ENCODE assay signal across 8 cellular contexts in the genomic region with DNA sequence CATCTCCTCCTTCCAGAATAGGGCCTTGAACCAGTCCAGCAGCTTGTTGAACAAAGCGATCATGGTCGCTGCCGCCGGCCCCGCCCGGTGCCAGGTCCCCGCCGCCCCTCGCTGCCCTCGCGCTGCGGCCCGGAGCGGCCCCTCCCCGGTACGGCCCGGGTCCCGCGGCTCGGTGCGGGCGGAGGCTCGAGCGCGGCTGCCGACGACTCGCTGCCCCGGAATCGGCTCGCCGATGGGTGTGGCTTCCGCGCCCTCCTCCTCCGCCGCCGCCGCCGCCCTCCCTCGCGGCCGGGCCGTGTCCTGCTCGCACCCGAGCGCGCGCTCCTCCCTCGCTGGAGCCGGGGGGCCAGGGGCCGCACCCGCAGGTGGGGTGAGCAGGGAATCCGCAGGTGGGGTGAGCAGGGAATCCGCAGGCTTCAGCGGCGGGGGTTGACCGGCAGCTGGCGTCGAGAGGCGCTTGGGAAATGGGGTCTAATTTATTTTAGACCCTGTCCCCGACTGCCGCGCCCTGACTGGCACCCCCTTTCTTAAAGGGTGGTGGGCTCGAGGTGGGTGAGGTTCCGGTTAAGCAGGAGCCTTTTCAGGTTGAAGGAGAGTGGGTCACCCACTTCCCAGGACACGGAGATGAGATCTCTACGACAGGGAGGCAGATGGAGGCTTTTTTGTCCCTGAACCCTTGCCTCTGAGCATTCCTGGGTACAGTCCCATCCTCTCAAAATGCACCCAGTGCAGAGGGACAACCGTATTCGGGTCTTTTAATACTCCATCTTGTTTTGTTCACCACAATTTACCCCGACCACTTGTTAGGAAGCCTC. TPM values are rescaled to one million over a fixed set of nuclear protein-coding genes. Genes with fewer than 3 reads are reported as not detected.
DNase-seq lines count a peak whose midpoint lies in the region; ATAC-seq and TF ChIP-seq lines count a peak whose summit lies in the region.

A gene (minus strand): TSS at position 228 of the 815 bp plus-strand sequence. CDS start 165 bp downstream, at position 63.

- H3K9ac ChIP-seq in smooth muscle cell (ENCODE audit: low read depth): peak within 1 kb of the TSS; percentile 92

- no peaks in the 10 kb centered on the region for H3K9me3 ChIP-seq in HAP-1
- H3K9me3 ChIP-seq in smooth muscle cell (replicated peaks; ENCODE audit: low read depth): no peaks in the 10 kb centered on the region

- CTCF ChIA-PET in WTC11 (lab: Charles Lee): interaction anchor here (0.7 to 2.4 kb wide), 3 partner anchors 9 to 136 kb away, joined by 3 to 26 read pairs (median 9); no protein-coding TSS in a partner anchor

- H3K4me3 ChIP-seq in GM12864 (ENCODE audit: low read depth, low read length) (peak within 1 kb of the TSS; percentile 95), HAP-1 (peak within 1 kb of the TSS; percentile 76), NB4 (ENCODE audit: low read depth, low read length) (peak within 1 kb of the TSS; percentile 77), smooth muscle cell (peak within 1 kb of the TSS; percentile 94)

- H3K36me3 Mint-ChIP-seq in WTC11: no peaks in the 10 kb centered on the region

- H3F3A ChIP-seq in smooth muscle cell (ENCODE audit: low read depth): no peaks in the 10 kb centered on the region

- peaks cover 42% of the 10 kb centered on the region for H4K20me1 ChIP-seq in smooth muscle cell (ENCODE audit: low read depth)

- H3K27ac ChIP-seq in smooth muscle cell (ENCODE audit: low read depth): peak within 1 kb of the TSS; percentile 27

- peaks cover 12% of the 10 kb centered on the region for H3K4me1 ChIP-seq in HAP-1
- H3K4me1 ChIP-seq in smooth muscle cell (ENCODE audit: low read depth): peaks cover 9% of the 10 kb centered on the region

- ATAC-seq in WTC11: peak; percentile 50

- H3K36me3 ChIP-seq in HAP-1 (replicated peaks): peaks cover 6% of the 10 kb centered on the region; the same call in 1 of the 2 replicates
- no peaks in the 10 kb centered on the region for H3K36me3 ChIP-seq in smooth muscle cell (ENCODE audit: low read depth)

- H3K27ac Mint-ChIP-seq in WTC11: peak within 1 kb of the TSS; percentile 71

- peak within 1 kb of the TSS; percentile 100 for H3K4me2 ChIP-seq in smooth muscle cell

- 1% methylated on average over 43 of the region's 70 CpGs for WGBS in smooth muscle cell (ENCODE audit: low lambda C conversion rate)

- H3K27me3 Mint-ChIP-seq in WTC11 (ENCODE audit: low read depth): peaks cover 7% of the 10 kb centered on the region

- H3K4me3 Mint-ChIP-seq in WTC11: peak within 1 kb of the TSS; percentile 83

- in situ Hi-C loops in HAP-1 (cut with MboI; ENCODE audit: low sequenced_read_pairs): no loop called here

- TF ChIP-seq CTCF in GM12864 (IDR thresholded peaks at IDR 0.05; ENCODE audit: low read depth, low read length, missing control alignments): no peak
- no peak for TF ChIP-seq CTCF in NB4 (IDR thresholded peaks at IDR 0.05; ENCODE audit: low read depth, low read length)
- TF ChIP-seq CTCF in WTC11 (IDR thresholded peaks at IDR 0.05): no peak
- TF ChIP-seq CTCF in smooth muscle cell (IDR thresholded peaks at IDR 0.05; ENCODE audit: borderline replicate concordance, insufficient read depth, poor library complexity, severe bottlenecking): no peak

- no peak for DNase-seq in GM12864 (ENCODE audit: low read depth)
- peak; percentile 53 to 80 for DNase-seq in HAP-1 (ENCODE audit: low spot score in 2 of 2)
- DNase-seq in NB4 (ENCODE audit: low read depth): peak; percentile 68
- DNase-seq in WTC11 (ENCODE audit: low spot score): peak; percentile 73
- DNase-seq in central memory CD4-positive, alpha-beta T cell: peak; percentile 61
- peak; percentile 45 for DNase-seq in iris pigment epithelial cell (ENCODE audit: low read depth)
- DNase-seq in smooth muscle cell (lab: John Stamatoyannopoulos, UW; ENCODE audit: unreplicated experiment): peak; percentile 13
- no peak for DNase-seq in GF-D8 (lab: John Stamatoyannopoulos, UW)

- peaks cover 52% of the 10 kb centered on the region for H3K79me2 ChIP-seq in smooth muscle cell (ENCODE audit: low read depth)

- H2AFZ ChIP-seq in smooth muscle cell (ENCODE audit: low read depth): peak within 1 kb of the TSS; percentile 99

- POLR2A ChIA-PET in WTC11 (lab: Charles Lee): interaction anchor here (1.4 kb wide), 1 partner anchor 10 kb away, joined by 6 read pairs; no protein-coding TSS in a partner anchor

- H3K27me3 ChIP-seq in HAP-1 (ENCODE audit: low read depth): no peaks in the 10 kb centered on the region
- H3K27me3 ChIP-seq in smooth muscle cell (ENCODE audit: low read depth): no peaks in the 10 kb centered on the region

- H3K9me3 Mint-ChIP-seq in WTC11: no peaks in the 10 kb centered on the region

- H3K4me1 Mint-ChIP-seq in WTC11: peaks cover 16% of the 10 kb centered on the region

- peak; percentile 38 for TF ChIP-seq POLR2A in NB4 (IDR thresholded peaks at IDR 0.05; ENCODE audit: extremely low read depth, insufficient read length)

TF ChIP-seq in WTC11, 78 proteins besides CTCF, POLR2A, EP300 and RAD21:
- TF ChIP-seq, protein P1, sequence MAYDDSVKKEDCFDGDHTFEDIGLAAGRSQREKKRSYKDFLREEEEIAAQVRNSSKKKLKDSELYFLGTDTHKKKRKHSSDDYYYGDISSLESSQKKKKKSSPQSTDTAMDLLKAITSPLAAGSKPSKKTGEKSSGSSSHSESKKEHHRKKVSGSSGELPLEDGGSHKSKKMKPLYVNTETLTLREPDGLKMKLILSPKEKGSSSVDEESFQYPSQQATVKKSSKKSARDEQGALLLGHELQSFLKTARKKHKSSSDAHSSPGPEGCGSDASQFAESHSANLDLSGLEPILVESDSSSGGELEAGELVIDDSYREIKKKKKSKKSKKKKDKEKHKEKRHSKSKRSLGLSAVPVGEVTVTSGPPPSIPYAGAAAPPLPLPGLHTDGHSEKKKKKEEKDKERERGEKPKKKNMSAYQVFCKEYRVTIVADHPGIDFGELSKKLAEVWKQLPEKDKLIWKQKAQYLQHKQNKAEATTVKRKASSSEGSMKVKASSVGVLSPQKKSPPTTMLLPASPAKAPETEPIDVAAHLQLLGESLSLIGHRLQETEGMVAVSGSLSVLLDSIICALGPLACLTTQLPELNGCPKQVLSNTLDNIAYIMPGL (CRISPR knock-in tag; IDR thresholded peaks at IDR 0.05): 0 out of 2 replicates have a peak, but pooled peaks have one; percentile 57
- TF ChIP-seq, protein P2, sequence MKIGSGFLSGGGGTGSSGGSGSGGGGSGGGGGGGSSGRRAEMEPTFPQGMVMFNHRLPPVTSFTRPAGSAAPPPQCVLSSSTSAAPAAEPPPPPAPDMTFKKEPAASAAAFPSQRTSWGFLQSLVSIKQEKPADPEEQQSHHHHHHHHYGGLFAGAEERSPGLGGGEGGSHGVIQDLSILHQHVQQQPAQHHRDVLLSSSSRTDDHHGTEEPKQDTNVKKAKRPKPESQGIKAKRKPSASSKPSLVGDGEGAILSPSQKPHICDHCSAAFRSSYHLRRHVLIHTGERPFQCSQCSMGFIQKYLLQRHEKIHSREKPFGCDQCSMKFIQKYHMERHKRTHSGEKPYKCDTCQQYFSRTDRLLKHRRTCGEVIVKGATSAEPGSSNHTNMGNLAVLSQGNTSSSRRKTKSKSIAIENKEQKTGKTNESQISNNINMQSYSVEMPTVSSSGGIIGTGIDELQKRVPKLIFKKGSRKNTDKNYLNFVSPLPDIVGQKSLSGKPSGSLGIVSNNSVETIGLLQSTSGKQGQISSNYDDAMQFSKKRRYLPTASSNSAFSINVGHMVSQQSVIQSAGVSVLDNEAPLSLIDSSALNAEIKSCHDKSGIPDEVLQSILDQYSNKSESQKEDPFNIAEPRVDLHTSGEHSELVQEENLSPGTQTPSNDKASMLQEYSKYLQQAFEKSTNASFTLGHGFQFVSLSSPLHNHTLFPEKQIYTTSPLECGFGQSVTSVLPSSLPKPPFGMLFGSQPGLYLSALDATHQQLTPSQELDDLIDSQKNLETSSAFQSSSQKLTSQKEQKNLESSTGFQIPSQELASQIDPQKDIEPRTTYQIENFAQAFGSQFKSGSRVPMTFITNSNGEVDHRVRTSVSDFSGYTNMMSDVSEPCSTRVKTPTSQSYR (CRISPR knock-in tag; IDR thresholded peaks at IDR 0.05): peak; percentile 24; the same call in 1 of the 2 replicates
- TF ChIP-seq NFE2L1 (CRISPR knock-in tag; IDR thresholded peaks at IDR 0.05) (no peak), FOXP1 (CRISPR knock-in tag; IDR thresholded peaks at IDR 0.05; ENCODE audit: borderline replicate concordance) (peak; percentile 60), KAT7 (CRISPR knock-in tag; IDR thresholded peaks at IDR 0.05; ENCODE audit: borderline replicate concordance) (0 out of 2 replicates have a peak, but pooled peaks have one; percentile 80), ETV6 (CRISPR knock-in tag; IDR thresholded peaks at IDR 0.05) (no peak; the same call in none of the 2 replicates), ZNF232 (CRISPR knock-in tag; IDR thresholded peaks at IDR 0.05) (peak; percentile 75; the same call in 1 of the 2 replicates), JAZF1 (CRISPR knock-in tag; IDR thresholded peaks at IDR 0.05) (no peak), SP1 (CRISPR knock-in tag; conservative IDR thresholded peaks at IDR 0.05) (peak; percentile 49), PRRX2 (CRISPR knock-in tag; IDR thresholded peaks at IDR 0.05) (no peak), ZNF423 (CRISPR knock-in tag; IDR thresholded peaks at IDR 0.05) (peak; percentile 71), FOXK1 (CRISPR knock-in tag; IDR thresholded peaks at IDR 0.05) (0 out of 2 replicates have a peak, but pooled peaks have one; percentile 17)
- TF ChIP-seq, protein P3, sequence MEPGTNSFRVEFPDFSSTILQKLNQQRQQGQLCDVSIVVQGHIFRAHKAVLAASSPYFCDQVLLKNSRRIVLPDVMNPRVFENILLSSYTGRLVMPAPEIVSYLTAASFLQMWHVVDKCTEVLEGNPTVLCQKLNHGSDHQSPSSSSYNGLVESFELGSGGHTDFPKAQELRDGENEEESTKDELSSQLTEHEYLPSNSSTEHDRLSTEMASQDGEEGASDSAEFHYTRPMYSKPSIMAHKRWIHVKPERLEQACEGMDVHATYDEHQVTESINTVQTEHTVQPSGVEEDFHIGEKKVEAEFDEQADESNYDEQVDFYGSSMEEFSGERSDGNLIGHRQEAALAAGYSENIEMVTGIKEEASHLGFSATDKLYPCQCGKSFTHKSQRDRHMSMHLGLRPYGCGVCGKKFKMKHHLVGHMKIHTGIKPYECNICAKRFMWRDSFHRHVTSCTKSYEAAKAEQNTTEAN (CRISPR knock-in tag; IDR thresholded peaks at IDR 0.05): peak; percentile 58; the same call in 1 of the 2 replicates
- TF ChIP-seq, protein P4, sequence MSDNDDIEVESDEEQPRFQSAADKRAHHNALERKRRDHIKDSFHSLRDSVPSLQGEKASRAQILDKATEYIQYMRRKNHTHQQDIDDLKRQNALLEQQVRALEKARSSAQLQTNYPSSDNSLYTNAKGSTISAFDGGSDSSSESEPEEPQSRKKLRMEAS (CRISPR knock-in tag; IDR thresholded peaks at IDR 0.05): peak; percentile 44; the same call in 1 of the 2 replicates

RNA-seq across cellular contexts. Expression of the gene that starts here (rescaled TPM):
- total RNA-seq in WTC11 (2021) (47.2 to 58.5 TPM (median 50.9 TPM) in 3 replicates), smooth muscle cell (32.8 and 44.8 TPM in 2 replicates)
- 53.3 and 54.7 TPM in 2 replicates for polyA plus RNA-seq in smooth muscle cell

Comparison
In these comparisons a context has a peak if more than half of its experiments do, and no peak if none do; other contexts are left out.
1. DNase-seq: peak in HAP-1 (2 of 2), NB4 (single experiment), WTC11 (single experiment), central memory CD4-positive, alpha-beta T cell (single experiment), iris pigment epithelial cell (single experiment) and smooth muscle cell (single experiment); none in GM12864 (single experiment) and GF-D8 (single experiment).
2. Peak in every context shown above with its lines, with median percentiles within 50 percentile points of each other: H3K4me3 ChIP-seq.